ENCODE assay signal across 24 cellular contexts in genomic region chr21:42086969-42087368, GRCh38. TPM values are rescaled to one million over a fixed set of nuclear protein-coding genes. Genes with fewer than 3 reads are reported as not detected.
DNase-seq lines count a peak whose midpoint lies in the region; ATAC-seq and TF ChIP-seq lines count a peak whose summit lies in the region.
"Had no signal": no experiment of that assay in that cellular context is flagged by ENCODE, and none has a peak within 500 bp of the region (broad histone marks: within the 10 kb centered on the region; RNA-seq: fewer than 3 reads in every experiment).

No MANE protein-coding gene starts in this region.

- H2BK15ac ChIP-seq in IMR-90 (ENCODE audit: low read depth, low read length), result no peak overlapping the region
- H2BK15ac ChIP-seq in neuronal stem cell (ENCODE audit: low read length), result no peak overlapping the region

- no peak for TF ChIP-seq CTCF in C4-2B (conservative IDR thresholded peaks at IDR 0.05)
- TF ChIP-seq CTCF in IMR-90 (conservative IDR thresholded peaks at IDR 0.05; ENCODE audit: low read depth, low read length), result no peak
- no peak for TF ChIP-seq CTCF in OCI-LY7 (conservative IDR thresholded peaks at IDR 0.05; ENCODE audit: low read length)
- no peak for TF ChIP-seq CTCF in dorsolateral prefrontal cortex (IDR thresholded peaks at IDR 0.05 in 54 of 56, conservative IDR thresholded peaks at IDR 0.05 in 2 of 56; ENCODE audit: low read depth in 1 of 56, partially characterized antibody in 56 of 56)

- H3K9me3 ChIP-seq in IMR-90 (ENCODE audit: control insufficient read depth, insufficient read depth, low read length), result no peaks in the 10 kb centered on the region
- H3K9me3 ChIP-seq in OCI-LY7 (ENCODE audit: low read length), result no peaks in the 10 kb centered on the region
- no peaks in the 10 kb centered on the region for H3K9me3 ChIP-seq in neuronal stem cell (replicated peaks in 1 of 2; ENCODE audit: control insufficient read depth in 2 of 2, insufficient read depth in 1 of 2, low read depth in 1 of 2, low read length in 2 of 2)
- H3K9me3 ChIP-seq: MG63, SJSA1 had no signal

- BruUV-seq in IMR-90 (replicated peaks; lab: Mats Ljungman, UMichigan) (no TSS peak), OCI-LY7 (replicated peaks; lab: Mats Ljungman, UMichigan) (no TSS peak)

- no peak overlapping the region for H4K5ac ChIP-seq in IMR-90 (ENCODE audit: low read depth, low read length)

- H3K79me2 ChIP-seq in OCI-LY7 (ENCODE audit: insufficient read depth, low read depth, low read length), result no peaks in the 10 kb centered on the region

- H3K79me1 ChIP-seq in IMR-90 (ENCODE audit: low read depth in 1 of 2, low read length in 2 of 2), result no peaks in the 10 kb centered on the region
- no peaks in the 10 kb centered on the region for H3K79me1 ChIP-seq in neuronal stem cell (ENCODE audit: low read depth, low read length)

- H2AK5ac ChIP-seq in IMR-90 (ENCODE audit: low read depth, low read length) (no peak overlapping the region), neuronal stem cell (ENCODE audit: low read depth, low read length) (no peak overlapping the region)

- no peak overlapping the region for H2AK9ac ChIP-seq in IMR-90 (replicated peaks; ENCODE audit: low read depth, low read length, poor library complexity)

- H3K4ac ChIP-seq in IMR-90 (ENCODE audit: low read depth, low read length) (no peak overlapping the region), neuronal stem cell (ENCODE audit: low read length) (no peak overlapping the region)

- DNase-seq in IMR-90 (no peak), OCI-LY7 (ENCODE audit: low spot score) (peak; percentile 37), neuronal stem cell (ENCODE audit: low spot score) (no peak), dorsolateral prefrontal cortex (no peak), DMS79 (lab: John Stamatoyannopoulos, UW) (no peak)
- DNase-seq: CD8-positive, alpha-beta memory T cell; DND-41; KBM-7; MG63; NCI-H1048; NCI-H1417; NCI-H1694 treated with DMSO at 0.1 percent for 48 hours; NCI-H226; NCI-H510A; Right ventricle myocardium superior had no signal

- no peak for TF ChIP-seq POLR2A in IMR-90 (IDR thresholded peaks at IDR 0.05; ENCODE audit: low read depth, low read length)

- H2AFZ ChIP-seq in IMR-90 (replicated peaks; ENCODE audit: low read length, poor library complexity) (peak overlapping the region; percentile 50), OCI-LY7 (ENCODE audit: low read length) (no peak overlapping the region), neuronal stem cell (ENCODE audit: low read length) (no peak overlapping the region)

- CTCF ChIA-PET in IMR-90 (lab: Yijun Ruan, JAX), result no interaction called here
- CTCF ChIA-PET in OCI-LY7 (lab: Charles Lee; ENCODE audit: unreplicated experiment), result interaction anchor here (0.7 to 1.5 kb wide), 2 partner anchors 10 to 14 kb away, joined by 3 read pairs; no protein-coding TSS in a partner anchor

- ATAC-seq in IMR-90 (ENCODE audit: low read depth) (no peak), GM21360 (IDR thresholded peaks at IDR 0.05; ENCODE audit: unreplicated experiment) (no peak), HG03520 (IDR thresholded peaks at IDR 0.05; ENCODE audit: unreplicated experiment) (no peak)

- no peak overlapping the region for H3K4me3 ChIP-seq in IMR-90 (ENCODE audit: insufficient read depth, low read depth, low read length)
- no peak overlapping the region for H3K4me3 ChIP-seq in OCI-LY7 (ENCODE audit: low read depth, low read length, poor library complexity, severe bottlenecking)
- no peak overlapping the region for H3K4me3 ChIP-seq in neuronal stem cell (ENCODE audit: low read length in 2 of 2)
- H3K4me3 ChIP-seq in dorsolateral prefrontal cortex, result no peak overlapping the region
- H3K4me3 ChIP-seq: MG63, SJSA1 had no signal

- H3K56ac ChIP-seq in IMR-90 (ENCODE audit: extremely low read depth, insufficient read depth, low read length), result no peak overlapping the region

- H3K27me3 ChIP-seq in IMR-90 (ENCODE audit: control insufficient read depth, insufficient read depth, low read length) (peaks cover 2% of the 10 kb centered on the region; the same call in 1 of the 2 replicates), neuronal stem cell (ENCODE audit: control insufficient read depth in 3 of 3, insufficient read depth in 3 of 3, low read depth in 1 of 3, low read length in 3 of 3) (peaks cover 0 to 21% (median 5%) of the 10 kb centered on the region in 3 experiments), dorsolateral prefrontal cortex (no peaks in the 10 kb centered on the region)
- H3K27me3 ChIP-seq: MG63, SJSA1 had no signal

- no peaks in the 10 kb centered on the region for H3K9me2 ChIP-seq in OCI-LY7 (ENCODE audit: insufficient read depth, low read length)

- H4K91ac ChIP-seq in IMR-90 (ENCODE audit: insufficient read depth, low read depth, low read length), result no peak overlapping the region
- no peak overlapping the region for H4K91ac ChIP-seq in neuronal stem cell (ENCODE audit: low read depth, low read length, poor library complexity)

- whole genome bisulfite sequencing in IMR-90 (ENCODE audit: extremely low coverage in 2 of 2, insufficient read length in 1 of 2), 2 experiments, result no CpG with 5 or more reads among the region's 7 CpGs
- WGBS in neuronal stem cell (ENCODE audit: extremely low coverage in 2 of 2, insufficient read length in 2 of 2, insufficient replicate concordance in 1 of 2), 2 donors, result no CpG with 5 or more reads among the region's 7 CpGs

- H3K4me1 ChIP-seq in IMR-90 (ENCODE audit: control insufficient read depth, insufficient read depth, low read length) (no peaks in the 10 kb centered on the region), OCI-LY7 (ENCODE audit: insufficient read depth, low read length, poor library complexity, severe bottlenecking) (peaks cover 33% of the 10 kb centered on the region), neuronal stem cell (ENCODE audit: control insufficient read depth in 2 of 2, insufficient read depth in 1 of 2, low read depth in 1 of 2, low read length in 2 of 2) (peaks cover 0 to 1% of the 10 kb centered on the region in 2 donors)

- no peaks in the 10 kb centered on the region for H3K9me1 ChIP-seq in IMR-90 (ENCODE audit: insufficient read depth, low read length)

- no peak overlapping the region for H3K9ac ChIP-seq in IMR-90 (ENCODE audit: low read depth, low read length)
- H3K9ac ChIP-seq in neuronal stem cell (ENCODE audit: low read depth, low read length, poor library complexity), result no peak overlapping the region

- H3K27ac ChIP-seq in C4-2B (peak overlapping the region; percentile 33), IMR-90 (ENCODE audit: insufficient read depth, low read length) (no peak overlapping the region), OCI-LY7 (ENCODE audit: low read depth, low read length, poor library complexity, severe bottlenecking) (no peak overlapping the region), neuronal stem cell (replicated peaks; ENCODE audit: low read length) (no peak overlapping the region), dorsolateral prefrontal cortex (no peak overlapping the region)
- H3K27ac ChIP-seq: 22Rv1, SJSA1 had no signal

- H3K14ac ChIP-seq in IMR-90 (replicated peaks; ENCODE audit: low read depth, low read length), result no peak overlapping the region
- no peak overlapping the region for H3K14ac ChIP-seq in neuronal stem cell (ENCODE audit: low read length)

- POLR2A ChIA-PET in IMR-90 (lab: Charles Lee; ENCODE audit: unreplicated experiment) (no interaction called here), OCI-LY7 (lab: Charles Lee) (interaction anchor here (0.6 to 1.6 kb wide), 6 partner anchors 9 to 161 kb away, joined by 3 to 6 read pairs (median 4); no protein-coding TSS in a partner anchor)

- no peaks in the 10 kb centered on the region for H4K20me1 ChIP-seq in IMR-90 (ENCODE audit: insufficient read depth, low read length)
- no peaks in the 10 kb centered on the region for H4K20me1 ChIP-seq in OCI-LY7 (ENCODE audit: insufficient read depth, low read length)

- in situ Hi-C loops in IMR-90 (cut with MboI; ENCODE audit: low sequenced_read_pairs), result no loop called here

- H4K8ac ChIP-seq in IMR-90 (ENCODE audit: low read depth in 2 of 2, low read length in 2 of 2) (no peak overlapping the region), neuronal stem cell (ENCODE audit: low read depth, low read length) (no peak overlapping the region)

- intact Hi-C loops in IMR-90 (cut with micrococcal nuclease), result no loop called here
- intact Hi-C loops in OCI-LY7 (cut with micrococcal nuclease; ENCODE audit: unreplicated experiment), result no loop called here
- intact Hi-C loops in dorsolateral prefrontal cortex (cut with DNase I), result no loop called here

- no peak overlapping the region for H2BK120ac ChIP-seq in IMR-90 (ENCODE audit: low read depth, low read length)
- no peak overlapping the region for H2BK120ac ChIP-seq in neuronal stem cell (ENCODE audit: low read depth, low read length)

- no peak overlapping the region for H2BK5ac ChIP-seq in IMR-90 (ENCODE audit: low read depth, low read length, poor library complexity, severe bottlenecking)
- no peak overlapping the region for H2BK5ac ChIP-seq in neuronal stem cell (ENCODE audit: low read length)

- H3K36me3 ChIP-seq in IMR-90 (ENCODE audit: control insufficient read depth, insufficient read depth, low read length), result no peaks in the 10 kb centered on the region
- no peaks in the 10 kb centered on the region for H3K36me3 ChIP-seq in OCI-LY7 (ENCODE audit: insufficient read depth, low read length)
- no peaks in the 10 kb centered on the region for H3K36me3 ChIP-seq in neuronal stem cell (replicated peaks in 1 of 2; ENCODE audit: control insufficient read depth in 2 of 2, insufficient read depth in 2 of 2, low read length in 2 of 2)
- H3K36me3 ChIP-seq: MG63, SJSA1 had no signal

- no peak overlapping the region for H3K4me2 ChIP-seq in IMR-90 (ENCODE audit: low read depth, low read length)
- H3K4me2 ChIP-seq in OCI-LY7 (ENCODE audit: low read length), result no peak overlapping the region
- no peak overlapping the region for H3K4me2 ChIP-seq in neuronal stem cell (ENCODE audit: insufficient read depth, low read length, poor library complexity, severe bottlenecking)

- H2BK12ac ChIP-seq in neuronal stem cell (ENCODE audit: low read length), result no peak overlapping the region

- no peak for TF ChIP-seq RAD21 in IMR-90 (IDR thresholded peaks at IDR 0.05; ENCODE audit: low read length)

- H3K18ac ChIP-seq in IMR-90 (ENCODE audit: low read depth, low read length) (no peak overlapping the region), neuronal stem cell (ENCODE audit: low read length) (peak overlapping the region; percentile 19)

- H2BK20ac ChIP-seq in IMR-90 (ENCODE audit: low read depth, low read length), result no peak overlapping the region

- dilution Hi-C loops in IMR-90 (cut with HindIII; ENCODE audit: low sequenced_read_pairs, unreplicated experiment), result no loop called here

- H3K23ac ChIP-seq in IMR-90 (ENCODE audit: low read depth, low read length) (no peak overlapping the region), neuronal stem cell (ENCODE audit: low read depth, low read length, poor library complexity) (no peak overlapping the region)

RNA-seq across cellular contexts. Expression of gene UMODL1, which starts 15.9 kb away (rescaled TPM):
- total RNA-seq in IMR-90 (2012; rRNA removed) (not detected in 2 replicates), OCI-LY7 (2022) (7.4 and 10.0 TPM in 2 replicates), dorsolateral prefrontal cortex (1 to 10 TPM in 29 of 120 experiments, under 1 TPM in 86, not detected in 5; 0.11 to 2.3 (median 0.59) TPM)
- polyA plus RNA-seq in IMR-90 (2012; rRNA removed), result 0.02 TPM in 1 of 2 replicates, not detected in the other
- 0.03 TPM in 1 of 2 replicates, not detected in the other for polyA plus RNA-seq in IMR-90 (2012; cell fraction: cytosol; rRNA removed)
- 0.04 and 0.07 TPM in 2 replicates for polyA plus RNA-seq in IMR-90 (2012; cell fraction: nucleus; rRNA removed; ENCODE audit: low replicate concordance)
- total RNA-seq in OCI-LY7 (2014; rRNA removed; shearing (Covaris generic)), result 6.6 and 12.3 TPM in 2 replicates
- polyA plus RNA-seq in neuronal stem cell (2013, experiment 1 of 2), result not detected
- not detected for polyA plus RNA-seq in neuronal stem cell (2013, experiment 2 of 2)
- total RNA-seq: H1, PC-3, RPMI7951, SJSA1 had no signal
- polyA plus RNA-seq: CD14-positive monocyte; CD8-positive, alpha-beta memory T cell; H1 had no signal
